In the genomic region with DNA sequence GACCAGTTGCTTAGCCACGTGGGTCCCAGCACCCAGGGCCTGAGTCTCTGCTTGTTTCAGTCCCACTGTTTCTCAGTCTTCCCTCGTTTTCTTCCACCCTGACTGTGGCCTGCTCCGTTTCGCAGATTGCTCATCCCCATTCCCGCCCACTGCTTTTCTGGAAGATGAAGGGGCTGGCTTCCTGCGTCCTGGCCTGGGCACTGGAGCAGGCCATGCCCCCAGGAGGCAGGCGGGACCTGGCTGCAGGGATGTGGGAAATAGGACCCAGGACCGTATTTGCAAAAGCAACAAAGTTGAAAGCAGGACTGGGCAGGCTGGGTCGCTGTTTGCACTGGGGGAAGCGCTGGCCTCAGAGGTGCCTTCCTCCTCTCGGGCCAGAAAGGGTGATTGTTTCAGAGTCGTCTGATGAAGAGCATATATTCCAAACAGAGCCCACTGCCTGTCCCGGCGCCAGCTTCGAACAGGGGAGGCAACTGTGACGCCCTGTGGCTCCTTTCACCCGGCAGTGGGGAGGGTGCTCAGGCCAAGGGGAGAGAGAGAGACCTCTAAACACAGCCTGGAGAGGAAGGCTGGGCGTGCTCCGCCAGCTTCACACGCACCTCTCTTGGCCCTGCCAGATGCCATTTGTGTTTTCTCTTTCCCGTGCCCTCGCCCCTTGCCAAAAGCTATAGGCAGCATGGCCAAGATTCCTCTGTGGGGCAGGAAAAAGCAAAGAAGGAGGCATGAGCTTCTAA, we compare ENCODE assay signal across 14 cellular contexts.
A peak's percentile ranks its signal among the peaks of the same experiment; 100 is the strongest.
DNase-seq lines count a peak whose midpoint lies in the region; ATAC-seq and TF ChIP-seq lines count a peak whose summit lies in the region.
"Had no signal": no experiment of that assay in that cellular context is flagged by ENCODE, and none has a peak within 500 bp of the region (broad histone marks: within the 10 kb centered on the region; RNA-seq: fewer than 3 reads in every experiment).

No MANE protein-coding gene starts in this region.

- H3K4me3 ChIP-seq in Caco-2 (ENCODE audit: low read depth, low read length) (no peak overlapping the region), sigmoid colon (no peak overlapping the region)

- H3K4me1 Mint-ChIP-seq in Caco-2 (ENCODE audit: low read depth, unreplicated experiment) (peaks cover 55% of the 10 kb centered on the region), brain (peaks cover 70% of the 10 kb centered on the region), immature natural killer cell (peaks cover 80 to 84% of the 10 kb centered on the region in 2 donors)

- H3K27me3 Mint-ChIP-seq in Caco-2 (ENCODE audit: insufficient read depth, unreplicated experiment) = no peaks in the 10 kb centered on the region
- H3K27me3 Mint-ChIP-seq in brain = no peaks in the 10 kb centered on the region
- H3K27me3 Mint-ChIP-seq in immature natural killer cell (ENCODE audit: low read depth in 3 of 3) = peaks cover 2 to 10% (median 5%) of the 10 kb centered on the region in 3 donors
- H3K27me3 Mint-ChIP-seq: stimulated activated naive CD8-positive, alpha-beta T cell treated with anti-CD3 and anti-CD28 coated beads, Interleukin-15, Interleukin-2, amounts not matched to agents 100 ng/mL and 50 ng/mL, for 24 hours had no signal

- DNase-seq in Caco-2 = no peak
- no peak for DNase-seq in immature natural killer cell
- DNase-seq in sigmoid colon = no peak
- no peak for DNase-seq in cerebellar cortex (ENCODE audit: low spot score)
- no peak for DNase-seq in RKO (ENCODE audit: low spot score)
- DNase-seq: activated T-cell treated with anti-CD3 and anti-CD28 coated beads, Interleukin-2, amount 50 U/mL, for 4 hours; CD4-positive, CD25-positive, alpha-beta regulatory T cell; NCI-H526 treated with DMSO at 0.1 percent for 48 hours; stimulated activated CD4-positive, alpha-beta T cell treated with anti-CD3 and anti-CD28 coated beads, Interleukin-15, amount 100 ng/mL, for 24 hours; T1000 had no signal

- POLR2A ChIA-PET in Caco-2 (lab: Charles Lee) = no interaction called here

- H3K36me3 ChIP-seq in Caco-2 (ENCODE audit: control insufficient read depth, insufficient read depth, low read length) (peaks cover 2% of the 10 kb centered on the region; the same call in 1 of the 2 replicates), sigmoid colon (no peaks in the 10 kb centered on the region)

- H3K9me3 ChIP-seq in Caco-2 = no peaks in the 10 kb centered on the region
- no peaks in the 10 kb centered on the region for H3K9me3 ChIP-seq in sigmoid colon

- intact Hi-C loops in Caco-2 (cut with micrococcal nuclease; ENCODE audit: unreplicated experiment) (no loop called here), sigmoid colon (cut with DNase I) (no loop called here)

- TF ChIP-seq POLR2A in sigmoid colon (IDR thresholded peaks at IDR 0.05) = no peak

- ATAC-seq in GM19455 (IDR thresholded peaks at IDR 0.05; ENCODE audit: unreplicated experiment) (no peak), HG02763 (IDR thresholded peaks at IDR 0.05; ENCODE audit: unreplicated experiment) (no peak)
- ATAC-seq: activated T-cell treated with anti-CD3 and anti-CD28 coated beads, Interleukin-2, amount 50 U/mL, for 4 hours had no signal

- CTCF ChIA-PET in Caco-2 (lab: Charles Lee) = no interaction called here

- TF ChIP-seq EP300 in sigmoid colon (IDR thresholded peaks at IDR 0.05) = no peak

- WGBS in sigmoid colon, 2 donors = 82 to 86% methylated on average over 22 of the region's 22 CpGs

- no peaks in the 10 kb centered on the region for H3K27me3 ChIP-seq in Caco-2 (replicated peaks; ENCODE audit: control insufficient read depth, insufficient read depth, low read length)
- no peaks in the 10 kb centered on the region for H3K27me3 ChIP-seq in sigmoid colon

- TF ChIP-seq CTCF in Caco-2 (IDR thresholded peaks at IDR 0.05; ENCODE audit: insufficient read depth in 1 of 2, low read depth in 1 of 2, low read length in 1 of 2, severe bottlenecking in 1 of 2, unreplicated experiment in 1 of 2) (no peak), brain (conservative IDR thresholded peaks at IDR 0.05) (no peak), sigmoid colon (IDR thresholded peaks at IDR 0.05) (no peak)

- H3K9me3 Mint-ChIP-seq in Caco-2 (ENCODE audit: unreplicated experiment) (no peaks in the 10 kb centered on the region), brain (peaks cover 0 to 9% (median 0%) of the 10 kb centered on the region in 5 experiments), immature natural killer cell (no peaks in the 10 kb centered on the region)
- H3K9me3 Mint-ChIP-seq: activated T-cell treated with anti-CD3 and anti-CD28 coated beads, Interleukin-2, amount 50 U/mL, for 4 hours; CD4-positive, CD25-positive, alpha-beta regulatory T cell; stimulated activated naive CD8-positive, alpha-beta T cell treated with anti-CD3 and anti-CD28 coated beads, Interleukin-15, Interleukin-2, amounts not matched to agents 100 ng/mL and 50 ng/mL, for 24 hours had no signal

- no TSS peak for BruUV-seq in Caco-2 (replicated peaks; lab: Mats Ljungman, UMichigan)

- H3K27ac Mint-ChIP-seq in Caco-2 (ENCODE audit: unreplicated experiment) (peak overlapping the region; percentile 88), brain (peak overlapping the region in 4 of 5 experiments; percentile 11 to 84 (median 28)), immature natural killer cell (peak overlapping the region; percentile 52 to 88 (median 80))

- peaks cover 32% of the 10 kb centered on the region for H3K36me3 Mint-ChIP-seq in Caco-2 (ENCODE audit: insufficient read depth, unreplicated experiment)
- H3K36me3 Mint-ChIP-seq in brain = peaks cover 36% of the 10 kb centered on the region
- peaks cover 1 to 4% (median 4%) of the 10 kb centered on the region in 3 donors for H3K36me3 Mint-ChIP-seq in immature natural killer cell

- no peak overlapping the region for H3K4me3 Mint-ChIP-seq in Caco-2 (ENCODE audit: unreplicated experiment)
- H3K4me3 Mint-ChIP-seq in brain = no peak overlapping the region
- H3K4me3 Mint-ChIP-seq in immature natural killer cell = peak overlapping the region in 3 of 5 donors; percentile 2 to 27 (median 6)
- H3K4me3 Mint-ChIP-seq: activated T-cell treated with anti-CD3 and anti-CD28 coated beads, Interleukin-2, amount 50 U/mL, for 4 hours; stimulated activated naive CD8-positive, alpha-beta T cell treated with anti-CD3 and anti-CD28 coated beads, Interleukin-15, Interleukin-2, amounts not matched to agents 100 ng/mL and 50 ng/mL, for 24 hours had no signal

- H3K4me1 ChIP-seq in Caco-2 (peaks cover 49% of the 10 kb centered on the region), sigmoid colon (peaks cover 0 to 38% (median 26%) of the 10 kb centered on the region in 4 donors)

- H3K27ac ChIP-seq in sigmoid colon = peak overlapping the region; percentile 19 to 65 (median 62)

Comparison
In these comparisons a context has a peak if more than half of its experiments do, and no peak if none do; other contexts are left out.
1. H3K27ac Mint-ChIP-seq: peak in every context shown above with its lines; median percentile 88 in Caco-2; 80 in immature natural killer cell; 28 in brain.
2. H3K4me3 Mint-ChIP-seq: peak in immature natural killer cell (3 of 5); none in Caco-2 (single experiment) and brain (0 of 5).